In the genomic region with DNA sequence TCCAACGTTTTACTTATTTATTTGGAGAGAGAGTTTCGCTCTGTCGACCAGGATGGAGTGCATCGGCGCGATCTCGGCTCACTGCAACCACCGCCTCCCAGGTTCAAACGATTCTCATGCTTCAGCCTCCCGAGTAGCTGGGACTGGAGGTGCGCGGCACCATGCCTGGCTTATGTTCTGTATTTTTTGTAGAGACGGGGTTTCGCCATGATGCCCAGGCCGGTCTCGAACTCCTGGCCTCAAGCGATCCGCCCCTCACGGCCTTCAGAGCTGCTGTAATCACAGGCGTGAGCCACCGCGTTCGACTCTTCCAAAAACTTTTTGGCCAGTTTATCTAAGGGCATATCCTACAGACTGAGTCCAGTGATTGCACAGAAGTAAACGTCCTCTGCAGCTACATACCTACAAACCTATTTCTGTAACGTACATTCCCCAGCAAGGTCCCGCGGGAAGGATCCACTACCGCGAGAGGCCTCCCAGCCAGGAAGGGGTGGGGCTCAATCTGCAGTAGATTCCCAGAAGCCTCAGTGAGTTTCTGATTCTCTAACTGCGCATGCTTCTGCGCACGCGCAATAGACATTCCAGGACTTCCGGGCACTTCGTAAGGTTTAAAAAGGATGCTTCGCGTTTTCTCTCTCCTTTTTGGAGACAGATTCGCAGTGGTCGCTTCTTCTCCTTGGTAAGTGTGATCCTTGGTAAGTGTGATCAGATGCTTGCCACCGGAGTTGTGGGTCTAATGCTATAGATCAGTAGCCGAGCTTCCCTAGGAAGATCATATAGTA, we compare ENCODE assay signal across 1 cellular context.
A peak's percentile ranks its signal among the peaks of the same experiment; 100 is the strongest.
TF ChIP-seq lines count a peak whose summit lies in the region.

A gene with protein sequence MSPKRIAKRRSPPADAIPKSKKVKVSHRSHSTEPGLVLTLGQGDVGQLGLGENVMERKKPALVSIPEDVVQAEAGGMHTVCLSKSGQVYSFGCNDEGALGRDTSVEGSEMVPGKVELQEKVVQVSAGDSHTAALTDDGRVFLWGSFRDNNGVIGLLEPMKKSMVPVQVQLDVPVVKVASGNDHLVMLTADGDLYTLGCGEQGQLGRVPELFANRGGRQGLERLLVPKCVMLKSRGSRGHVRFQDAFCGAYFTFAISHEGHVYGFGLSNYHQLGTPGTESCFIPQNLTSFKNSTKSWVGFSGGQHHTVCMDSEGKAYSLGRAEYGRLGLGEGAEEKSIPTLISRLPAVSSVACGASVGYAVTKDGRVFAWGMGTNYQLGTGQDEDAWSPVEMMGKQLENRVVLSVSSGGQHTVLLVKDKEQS (plus strand): TSS at position 638 of the 782 bp plus-strand sequence. CDS start 23,824 bp downstream, outside the sequence.

TF ChIP-seq in HEK293, 187 proteins besides CTCF, POLR2A, EP300 and RAD21 (continued from another document and continues in another):
- TF ChIP-seq ZNF521 (tag by site-specific recombination; IDR thresholded peaks at IDR 0.05) (no peak), ZNF747 (tag by site-specific recombination; IDR thresholded peaks at IDR 0.05) (no peak), ZNF223 (tag by site-specific recombination; IDR thresholded peaks at IDR 0.05) (no peak), ZNF2 (tag by site-specific recombination; IDR thresholded peaks at IDR 0.05) (peak; percentile 86; the same call in 1 of the 2 replicates), SP2 (tag by site-specific recombination; IDR thresholded peaks at IDR 0.05) (no peak; the same call in none of the 2 replicates), ZEB2 (tag by site-specific recombination; IDR thresholded peaks at IDR 0.05) (peak; percentile 87), ZNF302 (tag by site-specific recombination; IDR thresholded peaks at IDR 0.05; ENCODE audit: low read depth) (no peak), KLF10 (tag by site-specific recombination; IDR thresholded peaks at IDR 0.05) (peak; percentile 34; the same call in 1 of the 2 replicates), ZNF621 (tag by site-specific recombination; IDR thresholded peaks at IDR 0.05) (no peak), ZNF561 (tag by site-specific recombination; IDR thresholded peaks at IDR 0.05; ENCODE audit: borderline replicate concordance) (no peak; the same call in 1 of the 2 replicates), ZBTB8A (tag by site-specific recombination; IDR thresholded peaks at IDR 0.05) (no peak), SETDB1 (IDR thresholded peaks at IDR 0.05; ENCODE audit: insufficient read length, low read length) (no peak), KLF16 (tag by site-specific recombination; IDR thresholded peaks at IDR 0.05) (peak; percentile 48; the same call in 1 of the 2 replicates), ZNF664 (tag by site-specific recombination; IDR thresholded peaks at IDR 0.05) (no peak), ZNF473 (tag by site-specific recombination; IDR thresholded peaks at IDR 0.05) (no peak), ZNF830 (tag by site-specific recombination; IDR thresholded peaks at IDR 0.05; ENCODE audit: low read depth) (no peak), GLI2 (tag by site-specific recombination; IDR thresholded peaks at IDR 0.05; ENCODE audit: borderline replicate concordance, low read depth) (no peak), ZNF76 (tag by site-specific recombination; IDR thresholded peaks at IDR 0.05; ENCODE audit: borderline replicate concordance, low read depth) (peak; percentile 82), ZNF394 (tag by site-specific recombination; IDR thresholded peaks at IDR 0.05; ENCODE audit: borderline replicate concordance) (peak; percentile 56), ZNF501 (tag by site-specific recombination; IDR thresholded peaks at IDR 0.05) (peak; percentile 84), ZNF610 (tag by site-specific recombination; IDR thresholded peaks at IDR 0.05; ENCODE audit: borderline replicate concordance) (peak; percentile 15; the same call in 1 of the 2 replicates), ZNF366 (tag by site-specific recombination; conservative IDR thresholded peaks at IDR 0.05) (0 out of 2 replicates have a peak, but pooled peaks have one; percentile 35), ZNF433 (tag by site-specific recombination; IDR thresholded peaks at IDR 0.05; ENCODE audit: low read depth) (no peak), ZNF404 (tag by site-specific recombination; IDR thresholded peaks at IDR 0.05) (no peak), ZNF776 (tag by site-specific recombination; IDR thresholded peaks at IDR 0.05; ENCODE audit: borderline replicate concordance) (no peak)
- TF ChIP-seq, protein P1, sequence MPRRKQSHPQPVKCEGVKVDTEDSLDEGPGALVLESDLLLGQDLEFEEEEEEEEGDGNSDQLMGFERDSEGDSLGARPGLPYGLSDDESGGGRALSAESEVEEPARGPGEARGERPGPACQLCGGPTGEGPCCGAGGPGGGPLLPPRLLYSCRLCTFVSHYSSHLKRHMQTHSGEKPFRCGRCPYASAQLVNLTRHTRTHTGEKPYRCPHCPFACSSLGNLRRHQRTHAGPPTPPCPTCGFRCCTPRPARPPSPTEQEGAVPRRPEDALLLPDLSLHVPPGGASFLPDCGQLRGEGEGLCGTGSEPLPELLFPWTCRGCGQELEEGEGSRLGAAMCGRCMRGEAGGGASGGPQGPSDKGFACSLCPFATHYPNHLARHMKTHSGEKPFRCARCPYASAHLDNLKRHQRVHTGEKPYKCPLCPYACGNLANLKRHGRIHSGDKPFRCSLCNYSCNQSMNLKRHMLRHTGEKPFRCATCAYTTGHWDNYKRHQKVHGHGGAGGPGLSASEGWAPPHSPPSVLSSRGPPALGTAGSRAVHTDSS (tag by site-specific recombination; IDR thresholded peaks at IDR 0.05) = no peak
- TF ChIP-seq, protein P2, sequence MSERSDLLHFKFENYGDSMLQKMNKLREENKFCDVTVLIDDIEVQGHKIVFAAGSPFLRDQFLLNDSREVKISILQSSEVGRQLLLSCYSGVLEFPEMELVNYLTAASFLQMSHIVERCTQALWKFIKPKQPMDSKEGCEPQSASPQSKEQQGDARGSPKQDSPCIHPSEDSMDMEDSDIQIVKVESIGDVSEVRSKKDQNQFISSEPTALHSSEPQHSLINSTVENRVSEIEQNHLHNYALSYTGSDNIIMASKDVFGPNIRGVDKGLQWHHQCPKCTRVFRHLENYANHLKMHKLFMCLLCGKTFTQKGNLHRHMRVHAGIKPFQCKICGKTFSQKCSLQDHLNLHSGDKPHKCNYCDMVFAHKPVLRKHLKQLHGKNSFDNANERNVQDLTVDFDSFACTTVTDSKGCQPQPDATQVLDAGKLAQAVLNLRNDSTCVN (tag by site-specific recombination; optimal IDR thresholded peaks at IDR 0.05) = no peak
- TF ChIP-seq, protein P3, sequence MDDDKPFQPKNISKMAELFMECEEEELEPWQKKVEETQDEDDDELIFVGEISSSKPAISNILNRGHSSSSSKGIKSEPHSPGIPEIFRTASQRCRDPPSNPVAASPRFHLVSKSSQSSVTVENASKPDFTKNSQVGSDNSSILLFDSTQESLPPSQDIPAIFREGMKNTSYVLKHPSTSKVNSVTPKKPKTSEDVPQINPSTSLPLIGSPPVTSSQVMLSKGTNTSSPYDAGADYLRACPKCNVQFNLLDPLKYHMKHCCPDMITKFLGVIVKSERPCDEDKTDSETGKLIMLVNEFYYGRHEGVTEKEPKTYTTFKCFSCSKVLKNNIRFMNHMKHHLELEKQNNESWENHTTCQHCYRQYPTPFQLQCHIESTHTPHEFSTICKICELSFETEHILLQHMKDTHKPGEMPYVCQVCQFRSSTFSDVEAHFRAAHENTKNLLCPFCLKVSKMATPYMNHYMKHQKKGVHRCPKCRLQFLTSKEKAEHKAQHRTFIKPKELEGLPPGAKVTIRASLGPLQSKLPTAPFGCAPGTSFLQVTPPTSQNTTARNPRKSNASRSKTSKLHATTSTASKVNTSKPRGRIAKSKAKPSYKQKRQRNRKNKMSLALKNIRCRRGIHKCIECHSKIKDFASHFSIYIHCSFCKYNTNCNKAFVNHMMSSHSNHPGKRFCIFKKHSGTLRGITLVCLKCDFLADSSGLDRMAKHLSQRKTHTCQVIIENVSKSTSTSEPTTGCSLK (tag by site-specific recombination; IDR thresholded peaks at IDR 0.05) = no peak
- TF ChIP-seq, protein P4, sequence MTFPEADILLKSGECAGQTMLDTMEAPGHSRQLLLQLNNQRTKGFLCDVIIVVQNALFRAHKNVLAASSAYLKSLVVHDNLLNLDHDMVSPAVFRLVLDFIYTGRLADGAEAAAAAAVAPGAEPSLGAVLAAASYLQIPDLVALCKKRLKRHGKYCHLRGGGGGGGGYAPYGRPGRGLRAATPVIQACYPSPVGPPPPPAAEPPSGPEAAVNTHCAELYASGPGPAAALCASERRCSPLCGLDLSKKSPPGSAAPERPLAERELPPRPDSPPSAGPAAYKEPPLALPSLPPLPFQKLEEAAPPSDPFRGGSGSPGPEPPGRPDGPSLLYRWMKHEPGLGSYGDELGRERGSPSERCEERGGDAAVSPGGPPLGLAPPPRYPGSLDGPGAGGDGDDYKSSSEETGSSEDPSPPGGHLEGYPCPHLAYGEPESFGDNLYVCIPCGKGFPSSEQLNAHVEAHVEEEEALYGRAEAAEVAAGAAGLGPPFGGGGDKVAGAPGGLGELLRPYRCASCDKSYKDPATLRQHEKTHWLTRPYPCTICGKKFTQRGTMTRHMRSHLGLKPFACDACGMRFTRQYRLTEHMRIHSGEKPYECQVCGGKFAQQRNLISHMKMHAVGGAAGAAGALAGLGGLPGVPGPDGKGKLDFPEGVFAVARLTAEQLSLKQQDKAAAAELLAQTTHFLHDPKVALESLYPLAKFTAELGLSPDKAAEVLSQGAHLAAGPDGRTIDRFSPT (tag by site-specific recombination; IDR thresholded peaks at IDR 0.05) = no peak
- TF ChIP-seq, protein P5, sequence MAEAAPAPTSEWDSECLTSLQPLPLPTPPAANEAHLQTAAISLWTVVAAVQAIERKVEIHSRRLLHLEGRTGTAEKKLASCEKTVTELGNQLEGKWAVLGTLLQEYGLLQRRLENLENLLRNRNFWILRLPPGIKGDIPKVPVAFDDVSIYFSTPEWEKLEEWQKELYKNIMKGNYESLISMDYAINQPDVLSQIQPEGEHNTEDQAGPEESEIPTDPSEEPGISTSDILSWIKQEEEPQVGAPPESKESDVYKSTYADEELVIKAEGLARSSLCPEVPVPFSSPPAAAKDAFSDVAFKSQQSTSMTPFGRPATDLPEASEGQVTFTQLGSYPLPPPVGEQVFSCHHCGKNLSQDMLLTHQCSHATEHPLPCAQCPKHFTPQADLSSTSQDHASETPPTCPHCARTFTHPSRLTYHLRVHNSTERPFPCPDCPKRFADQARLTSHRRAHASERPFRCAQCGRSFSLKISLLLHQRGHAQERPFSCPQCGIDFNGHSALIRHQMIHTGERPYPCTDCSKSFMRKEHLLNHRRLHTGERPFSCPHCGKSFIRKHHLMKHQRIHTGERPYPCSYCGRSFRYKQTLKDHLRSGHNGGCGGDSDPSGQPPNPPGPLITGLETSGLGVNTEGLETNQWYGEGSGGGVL (tag by site-specific recombination; IDR thresholded peaks at IDR 0.05) = no peak
- TF ChIP-seq, protein P6, sequence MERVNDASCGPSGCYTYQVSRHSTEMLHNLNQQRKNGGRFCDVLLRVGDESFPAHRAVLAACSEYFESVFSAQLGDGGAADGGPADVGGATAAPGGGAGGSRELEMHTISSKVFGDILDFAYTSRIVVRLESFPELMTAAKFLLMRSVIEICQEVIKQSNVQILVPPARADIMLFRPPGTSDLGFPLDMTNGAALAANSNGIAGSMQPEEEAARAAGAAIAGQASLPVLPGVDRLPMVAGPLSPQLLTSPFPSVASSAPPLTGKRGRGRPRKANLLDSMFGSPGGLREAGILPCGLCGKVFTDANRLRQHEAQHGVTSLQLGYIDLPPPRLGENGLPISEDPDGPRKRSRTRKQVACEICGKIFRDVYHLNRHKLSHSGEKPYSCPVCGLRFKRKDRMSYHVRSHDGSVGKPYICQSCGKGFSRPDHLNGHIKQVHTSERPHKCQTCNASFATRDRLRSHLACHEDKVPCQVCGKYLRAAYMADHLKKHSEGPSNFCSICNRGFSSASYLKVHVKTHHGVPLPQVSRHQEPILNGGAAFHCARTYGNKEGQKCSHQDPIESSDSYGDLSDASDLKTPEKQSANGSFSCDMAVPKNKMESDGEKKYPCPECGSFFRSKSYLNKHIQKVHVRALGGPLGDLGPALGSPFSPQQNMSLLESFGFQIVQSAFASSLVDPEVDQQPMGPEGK (tag by site-specific recombination; IDR thresholded peaks at IDR 0.05) = no peak; the same call in 1 of the 2 replicates
- TF ChIP-seq, protein P7, sequence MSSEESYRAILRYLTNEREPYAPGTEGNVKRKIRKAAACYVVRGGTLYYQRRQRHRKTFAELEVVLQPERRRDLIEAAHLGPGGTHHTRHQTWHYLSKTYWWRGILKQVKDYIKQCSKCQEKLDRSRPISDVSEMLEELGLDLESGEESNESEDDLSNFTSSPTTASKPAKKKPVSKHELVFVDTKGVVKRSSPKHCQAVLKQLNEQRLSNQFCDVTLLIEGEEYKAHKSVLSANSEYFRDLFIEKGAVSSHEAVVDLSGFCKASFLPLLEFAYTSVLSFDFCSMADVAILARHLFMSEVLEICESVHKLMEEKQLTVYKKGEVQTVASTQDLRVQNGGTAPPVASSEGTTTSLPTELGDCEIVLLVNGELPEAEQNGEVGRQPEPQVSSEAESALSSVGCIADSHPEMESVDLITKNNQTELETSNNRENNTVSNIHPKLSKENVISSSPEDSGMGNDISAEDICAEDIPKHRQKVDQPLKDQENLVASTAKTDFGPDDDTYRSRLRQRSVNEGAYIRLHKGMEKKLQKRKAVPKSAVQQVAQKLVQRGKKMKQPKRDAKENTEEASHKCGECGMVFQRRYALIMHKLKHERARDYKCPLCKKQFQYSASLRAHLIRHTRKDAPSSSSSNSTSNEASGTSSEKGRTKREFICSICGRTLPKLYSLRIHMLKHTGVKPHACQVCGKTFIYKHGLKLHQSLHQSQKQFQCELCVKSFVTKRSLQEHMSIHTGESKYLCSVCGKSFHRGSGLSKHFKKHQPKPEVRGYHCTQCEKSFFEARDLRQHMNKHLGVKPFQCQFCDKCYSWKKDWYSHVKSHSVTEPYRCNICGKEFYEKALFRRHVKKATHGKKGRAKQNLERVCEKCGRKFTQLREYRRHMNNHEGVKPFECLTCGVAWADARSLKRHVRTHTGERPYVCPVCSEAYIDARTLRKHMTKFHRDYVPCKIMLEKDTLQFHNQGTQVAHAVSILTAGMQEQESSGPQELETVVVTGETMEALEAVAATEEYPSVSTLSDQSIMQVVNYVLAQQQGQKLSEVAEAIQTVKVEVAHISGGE (tag by site-specific recombination; conservative IDR thresholded peaks at IDR 0.05; ENCODE audit: low read depth) = no peak; the same call in 1 of the 2 replicates
- TF ChIP-seq, protein P8, sequence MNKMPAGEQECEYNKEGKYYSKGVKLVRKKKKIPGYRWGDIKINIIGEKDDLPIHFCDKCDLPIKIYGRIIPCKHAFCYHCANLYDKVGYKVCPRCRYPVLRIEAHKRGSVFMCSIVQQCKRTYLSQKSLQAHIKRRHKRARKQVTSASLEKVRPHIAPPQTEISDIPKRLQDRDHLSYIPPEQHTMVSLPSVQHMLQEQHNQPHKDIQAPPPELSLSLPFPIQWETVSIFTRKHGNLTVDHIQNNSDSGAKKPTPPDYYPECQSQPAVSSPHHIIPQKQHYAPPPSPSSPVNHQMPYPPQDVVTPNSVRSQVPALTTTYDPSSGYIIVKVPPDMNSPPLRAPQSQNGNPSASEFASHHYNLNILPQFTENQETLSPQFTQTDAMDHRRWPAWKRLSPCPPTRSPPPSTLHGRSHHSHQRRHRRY (tag by site-specific recombination; IDR thresholded peaks at IDR 0.05) = no peak
- TF ChIP-seq, protein P9, sequence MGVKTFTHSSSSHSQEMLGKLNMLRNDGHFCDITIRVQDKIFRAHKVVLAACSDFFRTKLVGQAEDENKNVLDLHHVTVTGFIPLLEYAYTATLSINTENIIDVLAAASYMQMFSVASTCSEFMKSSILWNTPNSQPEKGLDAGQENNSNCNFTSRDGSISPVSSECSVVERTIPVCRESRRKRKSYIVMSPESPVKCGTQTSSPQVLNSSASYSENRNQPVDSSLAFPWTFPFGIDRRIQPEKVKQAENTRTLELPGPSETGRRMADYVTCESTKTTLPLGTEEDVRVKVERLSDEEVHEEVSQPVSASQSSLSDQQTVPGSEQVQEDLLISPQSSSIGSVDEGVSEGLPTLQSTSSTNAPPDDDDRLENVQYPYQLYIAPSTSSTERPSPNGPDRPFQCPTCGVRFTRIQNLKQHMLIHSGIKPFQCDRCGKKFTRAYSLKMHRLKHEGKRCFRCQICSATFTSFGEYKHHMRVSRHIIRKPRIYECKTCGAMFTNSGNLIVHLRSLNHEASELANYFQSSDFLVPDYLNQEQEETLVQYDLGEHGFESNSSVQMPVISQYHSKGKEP (tag by site-specific recombination; IDR thresholded peaks at IDR 0.05) = 0 out of 2 replicates have a peak, but pooled peaks have one; percentile 28
